ENCODE assay signal across 18 cellular contexts in the genomic region with DNA sequence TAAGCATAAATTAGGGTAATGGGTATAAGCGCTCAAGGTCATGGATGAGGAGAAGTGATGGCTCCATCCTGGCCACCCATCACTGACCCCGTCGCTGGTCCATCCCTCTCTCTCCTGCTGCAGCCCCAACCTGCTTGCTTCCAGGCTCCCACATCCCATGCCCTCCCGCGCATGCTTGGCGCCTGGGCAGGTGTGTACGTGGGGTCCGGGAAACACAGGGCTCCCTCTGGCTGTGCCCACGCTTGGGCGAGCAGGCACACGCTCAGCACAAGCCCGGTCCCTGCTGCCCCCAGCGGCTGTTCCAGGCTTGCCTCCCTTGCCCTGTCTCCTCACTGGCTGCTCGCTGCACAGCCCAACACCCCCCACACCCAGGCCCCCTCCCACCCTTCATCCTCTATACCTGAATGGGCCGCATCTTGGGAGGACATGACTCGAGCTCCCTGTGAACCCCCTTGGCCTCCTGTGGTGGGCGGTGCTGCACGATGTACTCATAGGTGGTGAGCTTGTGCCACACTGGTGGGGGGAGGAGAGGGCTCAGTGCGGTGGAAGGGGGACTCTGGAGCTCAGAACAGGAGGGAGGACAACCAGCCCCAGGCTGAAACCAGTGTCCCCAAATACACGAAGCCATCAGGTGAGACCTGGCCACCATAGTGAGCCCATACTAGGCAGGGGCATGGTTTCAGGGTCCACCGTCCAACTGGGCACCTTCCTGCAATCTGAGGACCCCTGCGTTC. TPM values are rescaled to one million over a fixed set of nuclear protein-coding genes. Genes with fewer than 3 reads are reported as not detected.
DNase-seq lines count a peak whose midpoint lies in the region; ATAC-seq and TF ChIP-seq lines count a peak whose summit lies in the region.
"Had no signal": no experiment of that assay in that cellular context is flagged by ENCODE, and none has a peak within 500 bp of the region (broad histone marks: within the 10 kb centered on the region; RNA-seq: fewer than 3 reads in every experiment).

No MANE protein-coding gene starts in this region.

- intact Hi-C loops in heart right ventricle (cut with DNase I), result loop anchor here in 4 of 10 donors (5.0 to 10.0 kb wide), 4 partner anchors 113 to 136 kb away; a partner anchor contains a TSS

- no peak overlapping the region for H3K4me3 ChIP-seq in heart right ventricle
- H3K4me3 ChIP-seq: GM12878 had no signal

- H3K27me3 Mint-ChIP-seq in activated CD8-positive, alpha-beta memory T cell treated with anti-CD3 and anti-CD28 coated beads, Interleukin-2, amount 10 ng/mL, durations not matched to agents 7 days and 5 days, result peaks cover 31% of the 10 kb centered on the region

- DNase-seq in NCI-H2107 treated with DMSO at 0.1 percent for 48 hours (lab: John Stamatoyannopoulos, UW; ENCODE audit: unreplicated experiment) (peak; percentile 31), heart right ventricle (no peak), retina (peak; percentile 65), NOMO-1 treated with dmso at 0.1 percent for 144 hours (lab: John Stamatoyannopoulos, UW; ENCODE audit: unreplicated experiment) (no peak), hypothalamus (lab: John Stamatoyannopoulos, UW) (no peak)
- DNase-seq in activated CD8-positive, alpha-beta memory T cell treated with anti-CD3 and anti-CD28 coated beads, Interleukin-2, amount 10 ng/mL, durations not matched to agents 7 days and 5 days, result no peak
- DNase-seq: activated effector memory CD4-positive, alpha-beta T cell treated with anti-CD3 and anti-CD28 coated beads, Interleukin-2, amount 50 U/mL, for 16 hours; HCEC 1CT; NCI-H1092 treated with DMSO at 0.1 percent for 48 hours; NCI-H446 treated with DMSO at 0.1 percent for 48 hours; small intestine; stimulated activated naive CD8-positive, alpha-beta T cell treated with anti-CD3 and anti-CD28 coated beads, Interleukin-15, amount 100 ng/mL, for 72 hours had no signal

- H3K4me3 Mint-ChIP-seq in activated CD8-positive, alpha-beta memory T cell treated with anti-CD3 and anti-CD28 coated beads, Interleukin-2, amount 10 ng/mL, durations not matched to agents 7 days and 5 days, result no peak overlapping the region
- H3K4me3 Mint-ChIP-seq: mesothelial cell of epicardium; stimulated activated naive CD8-positive, alpha-beta T cell treated with anti-CD3 and anti-CD28 coated beads, Interleukin-15, amount 100 ng/mL, for 72 hours had no signal

- 84 to 85% methylated on average over 22 of the region's 22 CpGs for WGBS in heart right ventricle, 2 donors

- H3K4me1 Mint-ChIP-seq in activated CD8-positive, alpha-beta memory T cell treated with anti-CD3 and anti-CD28 coated beads, Interleukin-2, amount 10 ng/mL, durations not matched to agents 7 days and 5 days, result peaks cover 7% of the 10 kb centered on the region

- peaks cover 0 to 52% (median 9%) of the 10 kb centered on the region in 7 donors for H3K27me3 ChIP-seq in heart right ventricle

- TF ChIP-seq CTCF in GM12873 (IDR thresholded peaks at IDR 0.05; ENCODE audit: insufficient read depth, low read depth, low read length, missing control alignments) (peak; percentile 17), heart right ventricle (IDR thresholded peaks at IDR 0.05) (no peak)

- CTCF ChIA-PET in activated CD8-positive, alpha-beta memory T cell treated with anti-CD3 and anti-CD28 coated beads, Interleukin-2, amount 10 ng/mL, durations not matched to agents 7 days and 5 days (lab: Charles Lee), result interaction anchor here (1.7 to 2.9 kb wide), 4 partner anchors 17 to 120 kb away, joined by 4 to 12 read pairs (median 6); no protein-coding TSS in a partner anchor

- H3K36me3 ChIP-seq in heart right ventricle, result no peaks in the 10 kb centered on the region
- H3K36me3 ChIP-seq: neutrophil had no signal

- H3K4me1 ChIP-seq in heart right ventricle, result peaks cover 24 to 65% (median 53%) of the 10 kb centered on the region in 9 donors

- H3K9me3 ChIP-seq in heart right ventricle, result no peaks in the 10 kb centered on the region
- H3K9me3 ChIP-seq: neutrophil had no signal

- no peaks in the 10 kb centered on the region for H3K9me3 Mint-ChIP-seq in activated CD8-positive, alpha-beta memory T cell treated with anti-CD3 and anti-CD28 coated beads, Interleukin-2, amount 10 ng/mL, durations not matched to agents 7 days and 5 days (ENCODE audit: low read depth)
- H3K9me3 Mint-ChIP-seq: mesothelial cell of epicardium; stimulated activated naive CD8-positive, alpha-beta T cell treated with anti-CD3 and anti-CD28 coated beads, Interleukin-15, amount 100 ng/mL, for 72 hours had no signal

- H3K27ac ChIP-seq in heart right ventricle, result peak overlapping the region in 7 of 10 donors; percentile 26 to 88 (median 85)
- H3K27ac ChIP-seq: neutrophil, VCaP had no signal

- no peak for ATAC-seq in heart right ventricle
- ATAC-seq in activated CD8-positive, alpha-beta memory T cell treated with anti-CD3 and anti-CD28 coated beads, Interleukin-2, amount 10 ng/mL, durations not matched to agents 7 days and 5 days, result no peak
- ATAC-seq: GM12878; stimulated activated naive CD8-positive, alpha-beta T cell treated with anti-CD3 and anti-CD28 coated beads, Interleukin-15, amount 100 ng/mL, for 72 hours had no signal

- H3K27ac Mint-ChIP-seq in activated CD8-positive, alpha-beta memory T cell treated with anti-CD3 and anti-CD28 coated beads, Interleukin-2, amount 10 ng/mL, durations not matched to agents 7 days and 5 days, result no peak overlapping the region
- H3K27ac Mint-ChIP-seq: mesothelial cell of epicardium had no signal

- no peaks in the 10 kb centered on the region for H3K36me3 Mint-ChIP-seq in activated CD8-positive, alpha-beta memory T cell treated with anti-CD3 and anti-CD28 coated beads, Interleukin-2, amount 10 ng/mL, durations not matched to agents 7 days and 5 days
- H3K36me3 Mint-ChIP-seq: mesothelial cell of epicardium had no signal

RNA-seq across cellular contexts. Expression of a gene that starts 4.7 kb away (rescaled TPM):
- total RNA-seq in heart right ventricle, result 10 to 100 TPM in 1 of 10 donors, 1 to 10 TPM in 9; 6.4 to 15.9 (median 9.0) TPM
- polyA plus RNA-seq in heart right ventricle, result 10 to 100 TPM; 21.1 to 26.1 TPM
- total RNA-seq in activated CD8-positive, alpha-beta memory T cell treated with anti-CD3 and anti-CD28 coated beads, Interleukin-2, amount 10 ng/mL, durations not matched to agents 7 days and 5 days, result not detected
- total RNA-seq: Daoy, GM12878 had no signal

RNA-seq across cellular contexts. Expression of a gene that starts 18.3 kb away (rescaled TPM):
- 1 to 10 TPM; 3.2 to 6.3 (median 4.2) TPM for total RNA-seq in heart right ventricle
- polyA plus RNA-seq in heart right ventricle, result 1 to 10 TPM; 3.6 to 4.4 TPM
- under 1 TPM; 0.41 to 0.49 TPM for total RNA-seq in activated CD8-positive, alpha-beta memory T cell treated with anti-CD3 and anti-CD28 coated beads, Interleukin-2, amount 10 ng/mL, durations not matched to agents 7 days and 5 days

RNA-seq across cellular contexts. Expression of a gene that starts 32.9 kb away (rescaled TPM):
- 1 to 10 TPM in 1 of 10 donors, under 1 TPM in 8, not detected in 1; 0.16 to 1.4 (median 0.57) TPM for total RNA-seq in heart right ventricle
- polyA plus RNA-seq in heart right ventricle, result under 1 TPM; 0.41 to 0.51 TPM
- under 1 TPM in 1 of 2 experiments, not detected in 1; 0.14 TPM for total RNA-seq in activated CD8-positive, alpha-beta memory T cell treated with anti-CD3 and anti-CD28 coated beads, Interleukin-2, amount 10 ng/mL, durations not matched to agents 7 days and 5 days
- total RNA-seq: Daoy had no signal

Comparison
In these comparisons a context has a peak if more than half of its experiments do, and no peak if none do; other contexts are left out.
1. DNase-seq: peak in NCI-H2107 treated with DMSO at 0.1 percent for 48 hours (single experiment) and retina (single experiment); none in heart right ventricle (0 of 2), NOMO-1 treated with dmso at 0.1 percent for 144 hours (single experiment), hypothalamus (0 of 51) and activated CD8-positive, alpha-beta memory T cell treated with anti-CD3 and anti-CD28 coated beads, Interleukin-2, amount 10 ng/mL, durations not matched to agents 7 days and 5 days (single experiment).
2. RNA of a gene that starts 4.7 kb away (total RNA-seq): 6.4 to 15.9 TPM in heart right ventricle; not detected in activated CD8-positive, alpha-beta memory T cell treated with anti-CD3 and anti-CD28 coated beads, Interleukin-2, amount 10 ng/mL, durations not matched to agents 7 days and 5 days; every median in the first group is over 4 times any median in the second.